In genomic region chr2:184611221-184612085, GRCh38 we compare ENCODE assay signal across 9 cellular contexts. TPM values are rescaled to one million over a fixed set of nuclear protein-coding genes. Genes with fewer than 3 reads are reported as not detected.
DNase-seq lines count a peak whose midpoint lies in the region; ATAC-seq, FAIRE-seq and TF ChIP-seq lines count a peak whose summit lies in the region.
"Had no signal": no experiment of that assay in that cellular context is flagged by ENCODE, and none has a peak within 500 bp of the region (broad histone marks: within the 10 kb centered on the region; RNA-seq: fewer than 3 reads in every experiment).

No MANE protein-coding gene starts in this region.

- no peak for ATAC-seq in HG03378 (IDR thresholded peaks at IDR 0.05; ENCODE audit: unreplicated experiment)

- H2AFZ ChIP-seq in endothelial cell of umbilical vein (ENCODE audit: low read depth, low read length) = no peak overlapping the region
- no peak overlapping the region for H2AFZ ChIP-seq in smooth muscle cell (ENCODE audit: low read depth)

- intact Hi-C loops in endothelial cell of umbilical vein (cut with micrococcal nuclease) = loop anchor here (1.0 to 10.0 kb wide), 4 partner anchors 156 to 1643 kb away; partner anchors contain the start of gene FSIP2

- BruUV-seq in endothelial cell of umbilical vein (replicated peaks; lab: Mats Ljungman, UMichigan) = no TSS peak

- H3K27me3 ChIP-seq in endothelial cell of umbilical vein (ENCODE audit: control insufficient read depth in 2 of 2, insufficient read depth in 2 of 2, low read length in 2 of 2) (no peaks in the 10 kb centered on the region), smooth muscle cell (ENCODE audit: low read depth) (no peaks in the 10 kb centered on the region)

- H3K36me3 ChIP-seq in endothelial cell of umbilical vein (ENCODE audit: control insufficient read depth in 2 of 2, extremely low read depth in 1 of 2, insufficient read depth in 2 of 2, low read length in 2 of 2) (no peaks in the 10 kb centered on the region), smooth muscle cell (ENCODE audit: low read depth) (no peaks in the 10 kb centered on the region)

- 42% methylated on average over 3 of the region's 3 CpGs for WGBS in smooth muscle cell (ENCODE audit: low lambda C conversion rate)

- dilution Hi-C loops in endothelial cell of umbilical vein (cut with MboI; ENCODE audit: extremely low pct_ligation_motif_present, low sequenced_read_pairs) = no loop called here

- CTCF ChIA-PET in endothelial cell of umbilical vein (lab: Charles Lee) = interaction anchor here (0.6 to 2.5 kb wide), 25 partner anchors 8 to 1849 kb away, joined by 3 to 19 read pairs (median 7); partner anchors contain the start of genes FSIP2 and ZNF804A

- H3K79me2 ChIP-seq in endothelial cell of umbilical vein (ENCODE audit: control insufficient read depth, insufficient read depth, low read length) = no peaks in the 10 kb centered on the region
- no peaks in the 10 kb centered on the region for H3K79me2 ChIP-seq in smooth muscle cell (ENCODE audit: low read depth)

- FAIRE-seq in endothelial cell of umbilical vein (lab: Jason Lieb, UNC) = no peak

- no peaks in the 10 kb centered on the region for H3F3A ChIP-seq in smooth muscle cell (ENCODE audit: low read depth)

- H3K9ac ChIP-seq in endothelial cell of umbilical vein (replicated peaks; ENCODE audit: extremely low read depth, insufficient read depth, low read length) (no peak overlapping the region), smooth muscle cell (ENCODE audit: low read depth) (no peak overlapping the region)

- no peak overlapping the region for H3K4me2 ChIP-seq in endothelial cell of umbilical vein (ENCODE audit: insufficient read depth, low read length)
- H3K4me2 ChIP-seq in smooth muscle cell = no peak overlapping the region

- H4K20me1 ChIP-seq in endothelial cell of umbilical vein (replicated peaks; ENCODE audit: control insufficient read depth, extremely low read depth, insufficient read depth, low read length) (no peaks in the 10 kb centered on the region), smooth muscle cell (ENCODE audit: low read depth) (no peaks in the 10 kb centered on the region)

- H3K27ac ChIP-seq in endothelial cell of umbilical vein (ENCODE audit: insufficient read depth, low read depth, low read length) (no peak overlapping the region), smooth muscle cell (ENCODE audit: low read depth) (no peak overlapping the region)

- H3K9me3 ChIP-seq in endothelial cell of umbilical vein (replicated peaks; ENCODE audit: control insufficient read depth, insufficient read depth, low read length) (no peaks in the 10 kb centered on the region), smooth muscle cell (replicated peaks; ENCODE audit: low read depth) (no peaks in the 10 kb centered on the region)

- H3K9me1 ChIP-seq in endothelial cell of umbilical vein (replicated peaks; ENCODE audit: control insufficient read depth, extremely low read depth, insufficient read depth, low read length) = no peaks in the 10 kb centered on the region

- TF ChIP-seq CTCF in endothelial cell of umbilical vein (IDR thresholded peaks at IDR 0.05; ENCODE audit: extremely low read depth in 1 of 2, insufficient read depth in 1 of 2, low read depth in 1 of 2, low read length in 2 of 2) = peak in 1 of 2 donors; percentile 9
- TF ChIP-seq CTCF in smooth muscle cell (IDR thresholded peaks at IDR 0.05; ENCODE audit: borderline replicate concordance, insufficient read depth, poor library complexity, severe bottlenecking) = peak; percentile 70

- POLR2A ChIA-PET in endothelial cell of umbilical vein (lab: Charles Lee) = no interaction called here

- H3K4me1 ChIP-seq in endothelial cell of umbilical vein (ENCODE audit: control insufficient read depth, extremely low read depth, insufficient read depth, low read length) (no peaks in the 10 kb centered on the region), smooth muscle cell (ENCODE audit: low read depth) (no peaks in the 10 kb centered on the region)

- no peak for TF ChIP-seq POLR2A in endothelial cell of umbilical vein (IDR thresholded peaks at IDR 0.05; ENCODE audit: low read depth, low read length)

- no peak overlapping the region for H3K4me3 ChIP-seq in endothelial cell of umbilical vein (replicated peaks in 1 of 3; ENCODE audit: insufficient read depth in 1 of 3, low read depth in 1 of 3, low read length in 3 of 3)
- no peak overlapping the region for H3K4me3 ChIP-seq in smooth muscle cell

- DNase-seq in NOMO-1 treated with DMSO at 0.1 percent for 48 hours (lab: John Stamatoyannopoulos, UW; ENCODE audit: unreplicated experiment) = peak; percentile 33
- DNase-seq in NOMO-1 treated with dmso at 0.1 percent for 144 hours (lab: John Stamatoyannopoulos, UW; ENCODE audit: unreplicated experiment) = no peak
- DNase-seq in NCI-H2171 treated with DMSO at 0.1 percent for 48 hours (lab: John Stamatoyannopoulos, UW) = peak; percentile 43
- DNase-seq in endothelial cell of umbilical vein (ENCODE audit: low read depth, low spot score) = peak; percentile 41
- DNase-seq in smooth muscle cell (lab: John Stamatoyannopoulos, UW; ENCODE audit: unreplicated experiment) = no peak
- no peak for DNase-seq in activated CD8-positive, alpha-beta memory T cell treated with anti-CD3 and anti-CD28 coated beads, Interleukin-2, amount 50 U/mL, for 4 hours
- DNase-seq in HK-2 (ENCODE audit: unreplicated experiment) = no peak
- DNase-seq: activated naive CD4-positive, alpha-beta T cell treated with anti-CD3 and anti-CD28 coated beads for 36 hours had no signal

TF ChIP-seq in endothelial cell of umbilical vein, 7 proteins besides CTCF, POLR2A, EP300 and RAD21:
- TF ChIP-seq POLR2AphosphoS5 (IDR thresholded peaks at IDR 0.05; ENCODE audit: insufficient read depth, low read depth, low read length) (no peak), FOS (IDR thresholded peaks at IDR 0.05; ENCODE audit: borderline replicate concordance, insufficient read depth, low read length) (peak; percentile 66)

RNA-seq across cellular contexts. Expression of gene ZNF804A, which starts 13.1 kb away (rescaled TPM):
- 0.90 TPM in 1 of 2 replicates, not detected in the other for total RNA-seq in endothelial cell of umbilical vein
- polyA plus RNA-seq in endothelial cell of umbilical vein = 0.21 and 0.22 TPM in 2 replicates
- polyA plus RNA-seq in endothelial cell of umbilical vein (2011; cell fraction: cytosol; rRNA removed) = 0.23 and 0.28 TPM in 2 replicates
- 0.21 and 0.41 TPM in 2 replicates for polyA plus RNA-seq in endothelial cell of umbilical vein (2011; cell fraction: nucleus; rRNA removed)
- 0.22 and 1.2 TPM in 2 replicates for polyA plus RNA-seq in endothelial cell of umbilical vein (2012)
- 0.11 and 0.32 TPM in 2 replicates for polyA minus RNA-seq in endothelial cell of umbilical vein
- polyA minus RNA-seq in endothelial cell of umbilical vein (2011; cell fraction: cytosol; rRNA and poly(A)+ RNA removed) = 0.31 TPM
- polyA minus RNA-seq in endothelial cell of umbilical vein (2011; cell fraction: nucleus; rRNA and poly(A)+ RNA removed) = 0.58 and 0.67 TPM in 2 replicates
- total RNA-seq in smooth muscle cell = 1.3 and 2.9 TPM in 2 replicates
- polyA plus RNA-seq in smooth muscle cell = 0.64 and 1.0 TPM in 2 replicates
- total RNA-seq: activated naive CD4-positive, alpha-beta T cell treated with anti-CD3 and anti-CD28 coated beads for 36 hours had no signal

Comparison
In these comparisons a context has a peak if more than half of its experiments do, and no peak if none do; other contexts are left out.
1. DNase-seq: peak in NOMO-1 treated with DMSO at 0.1 percent for 48 hours (single experiment), NCI-H2171 treated with DMSO at 0.1 percent for 48 hours (single experiment) and endothelial cell of umbilical vein (single experiment); none in NOMO-1 treated with dmso at 0.1 percent for 144 hours (single experiment), smooth muscle cell (single experiment), activated CD8-positive, alpha-beta memory T cell treated with anti-CD3 and anti-CD28 coated beads, Interleukin-2, amount 50 U/mL, for 4 hours (single experiment) and HK-2 (single experiment).